Comparison of ENCODE assay signal across 8 cellular contexts in genomic region chr22:42995654-42996053, GRCh38. TPM values are rescaled to one million over a fixed set of nuclear protein-coding genes. Genes with fewer than 3 reads are reported as not detected.
DNase-seq lines count a peak whose midpoint lies in the region; ATAC-seq and TF ChIP-seq lines count a peak whose summit lies in the region.
"Not testable (repeated sequence)": the region's sequence is repeated elsewhere in the genome, so short reads cannot be mapped to it uniquely, and the experiment has no call there.

No MANE protein-coding gene starts in this region.

- not testable (repeated sequence) for H3K27me3 ChIP-seq in A673 (replicated peaks; ENCODE audit: insufficient read depth, low read depth, low read length, poor library complexity); Karpas-422 (ENCODE audit: low read length); adrenal gland; hepatocyte; muscle layer of colon (ENCODE audit: control insufficient read depth in 1 of 2, insufficient read depth in 2 of 2, low read length in 2 of 2); gastrocnemius medialis; thyroid gland

- not testable (repeated sequence) for BruUV-seq in A673 (replicated peaks; lab: Mats Ljungman, UMichigan)

- H4K20me1 ChIP-seq in Karpas-422 (ENCODE audit: insufficient read depth, low read depth, low read length): peaks cover 74% of the 10 kb centered on the region
- H4K20me1 ChIP-seq in hepatocyte (ENCODE audit: insufficient read depth, poor library complexity, severe bottlenecking): not testable (repeated sequence)

- WGBS in adrenal gland, 4 donors: 59 to 83% (median 71%) methylated on average over 7 of the region's 7 CpGs
- 63% methylated on average over 7 of the region's 7 CpGs for WGBS in hepatocyte (ENCODE audit: low lambda C conversion rate, missing lambda C conversion rate)
- 73 to 78% methylated on average over 7 of the region's 7 CpGs for WGBS in thyroid gland, 2 donors

- not testable (repeated sequence) for TF ChIP-seq POLR2A in adrenal gland (IDR thresholded peaks at IDR 0.05); gastrocnemius medialis (IDR thresholded peaks at IDR 0.05); thyroid gland (IDR thresholded peaks at IDR 0.05)

- intact Hi-C loops in A673 (cut with micrococcal nuclease; ENCODE audit: unreplicated experiment); adrenal gland (cut with DNase I); gastrocnemius medialis (cut with DNase I; ENCODE audit: low total_unique reads); thyroid gland (cut with DNase I): not testable (repeated sequence)
- intact Hi-C loops in dendritic cell treated with granulocyte-macrophage colony-stimulating factor and Interleukin-4, amounts not matched to agents 40 ng/mL and 50 ng/mL, for 4 days (cut with micrococcal nuclease): loop anchor here (1.0 to 10.0 kb wide), 2 partner anchors 19 to 89 kb away; partner anchors contain the start of gene TTLL1

- H3K27ac ChIP-seq in A673 (ENCODE audit: low read depth, low read length, poor library complexity, severe bottlenecking): peak overlapping the region; percentile 72
- H3K27ac ChIP-seq in Karpas-422 (ENCODE audit: low read length): not testable (repeated sequence)
- H3K27ac ChIP-seq in adrenal gland: peak overlapping the region; percentile 64 to 94 (median 82)
- H3K27ac ChIP-seq in hepatocyte: peak overlapping the region; percentile 94
- H3K27ac ChIP-seq in muscle layer of colon (ENCODE audit: low read depth, low read length): peak overlapping the region; percentile 99
- H3K27ac ChIP-seq in gastrocnemius medialis: peak overlapping the region; percentile 39 to 71 (median 55)
- peak overlapping the region; percentile 93 to 98 (median 98) for H3K27ac ChIP-seq in thyroid gland

- in situ Hi-C loops in gastrocnemius medialis (cut with MboI; ENCODE audit: low sequenced_read_pairs in 4 of 4): not testable (repeated sequence)

- H3K79me2 ChIP-seq in Karpas-422 (ENCODE audit: low read length): not testable (repeated sequence)
- peaks cover 89% of the 10 kb centered on the region for H3K79me2 ChIP-seq in hepatocyte

- not testable (repeated sequence) for TF ChIP-seq CTCF in A673 (conservative IDR thresholded peaks at IDR 0.05; ENCODE audit: low read depth, low read length); adrenal gland (IDR thresholded peaks at IDR 0.05); hepatocyte (IDR thresholded peaks at IDR 0.05; ENCODE audit: poor library complexity); gastrocnemius medialis (IDR thresholded peaks at IDR 0.05 in 4 of 5, conservative IDR thresholded peaks at IDR 0.05 in 1 of 5); thyroid gland (IDR thresholded peaks at IDR 0.05)

- peak overlapping the region; percentile 28 for H3K4me2 ChIP-seq in Karpas-422 (ENCODE audit: low read depth, low read length, poor library complexity, severe bottlenecking)
- H3K4me2 ChIP-seq in hepatocyte: peak overlapping the region; percentile 69

- H3K4me3 ChIP-seq in A673 (ENCODE audit: low read depth, low read length, poor library complexity, severe bottlenecking); Karpas-422 (ENCODE audit: low read length); adrenal gland; hepatocyte; gastrocnemius medialis; thyroid gland (replicated peaks in 1 of 3): not testable (repeated sequence)
- peak overlapping the region in 1 of 2 donors; percentile 63 for H3K4me3 ChIP-seq in muscle layer of colon (ENCODE audit: low read depth in 1 of 2, low read length in 2 of 2)

- H3K36me3 ChIP-seq in A673 (ENCODE audit: insufficient read depth, low read length, poor library complexity, severe bottlenecking); Karpas-422 (ENCODE audit: insufficient read depth, low read length); adrenal gland (replicated peaks in 1 of 2); hepatocyte (replicated peaks; ENCODE audit: insufficient read depth, low read depth); muscle layer of colon (ENCODE audit: insufficient read depth, low read length); gastrocnemius medialis; thyroid gland: not testable (repeated sequence)

- H3K9me3 Mint-ChIP-seq in dendritic cell treated with granulocyte-macrophage colony-stimulating factor and Interleukin-4, amounts not matched to agents 40 ng/mL and 50 ng/mL, for 4 days: not testable (repeated sequence)

- not testable (repeated sequence) for H3K9me2 ChIP-seq in Karpas-422 (replicated peaks; ENCODE audit: insufficient read depth, low read length); hepatocyte (replicated peaks; ENCODE audit: insufficient read depth)

- CTCF ChIA-PET in A673 (lab: Charles Lee): not testable (repeated sequence)

- not testable (repeated sequence) for H3K9me3 ChIP-seq in A673 (ENCODE audit: low read depth, low read length, poor library complexity, severe bottlenecking); Karpas-422 (ENCODE audit: low read length); adrenal gland (replicated peaks in 1 of 3); hepatocyte (ENCODE audit: low read depth); muscle layer of colon (ENCODE audit: low read length); gastrocnemius medialis; thyroid gland

- not testable (repeated sequence) for H2AFZ ChIP-seq in Karpas-422 (ENCODE audit: low read length); hepatocyte

- POLR2A ChIA-PET in A673 (lab: Charles Lee; ENCODE audit: low non-redundant PET): not testable (repeated sequence)

- peaks cover 18% of the 10 kb centered on the region for H3K4me1 ChIP-seq in A673 (ENCODE audit: insufficient read depth, low read length, poor library complexity, severe bottlenecking)
- H3K4me1 ChIP-seq in Karpas-422 (ENCODE audit: low read length): peaks cover 26% of the 10 kb centered on the region
- peaks cover 81 to 88% of the 10 kb centered on the region in 2 donors for H3K4me1 ChIP-seq in adrenal gland (replicated peaks in 1 of 2)
- peaks cover 57% of the 10 kb centered on the region for H3K4me1 ChIP-seq in hepatocyte (ENCODE audit: insufficient read depth)
- H3K4me1 ChIP-seq in muscle layer of colon (ENCODE audit: insufficient read depth, low read length): peaks cover 67% of the 10 kb centered on the region
- peaks cover 54 to 64% of the 10 kb centered on the region in 2 donors for H3K4me1 ChIP-seq in gastrocnemius medialis
- H3K4me1 ChIP-seq in thyroid gland: peaks cover 37 to 66% of the 10 kb centered on the region in 2 donors

- H3K36me3 Mint-ChIP-seq in dendritic cell treated with granulocyte-macrophage colony-stimulating factor and Interleukin-4, amounts not matched to agents 40 ng/mL and 50 ng/mL, for 4 days (ENCODE audit: low read depth): not testable (repeated sequence)

- ATAC-seq in gastrocnemius medialis: not testable (repeated sequence)

- DNase-seq in A673 (ENCODE audit: low spot score); Karpas-422; hepatocyte (ENCODE audit: low spot score); gastrocnemius medialis; thyroid gland: not testable (repeated sequence)
- peak in 2 of 7 donors; percentile 3 to 9 for DNase-seq in adrenal gland

- H3K4me3 Mint-ChIP-seq in dendritic cell treated with granulocyte-macrophage colony-stimulating factor and Interleukin-4, amounts not matched to agents 40 ng/mL and 50 ng/mL, for 4 days: peak overlapping the region; percentile 30

- not testable (repeated sequence) for H3K27me3 Mint-ChIP-seq in dendritic cell treated with granulocyte-macrophage colony-stimulating factor and Interleukin-4, amounts not matched to agents 40 ng/mL and 50 ng/mL, for 4 days

- peak overlapping the region; percentile 97 for H3K27ac Mint-ChIP-seq in dendritic cell treated with granulocyte-macrophage colony-stimulating factor and Interleukin-4, amounts not matched to agents 40 ng/mL and 50 ng/mL, for 4 days

- H3K4me1 Mint-ChIP-seq in dendritic cell treated with granulocyte-macrophage colony-stimulating factor and Interleukin-4, amounts not matched to agents 40 ng/mL and 50 ng/mL, for 4 days (ENCODE audit: low read depth): peaks cover 85% of the 10 kb centered on the region

- not testable (repeated sequence) for H3K9ac ChIP-seq in Karpas-422 (ENCODE audit: low read length); muscle layer of colon (ENCODE audit: low read length)

RNA-seq across cellular contexts. Expression of gene PACSIN2, which starts 19.3 kb away (rescaled TPM):
- total RNA-seq in A673 (2021) (51.8 and 57.2 TPM in 2 replicates), adrenal gland (100 to 1,000 TPM in 6 of 8 donors, 10 to 100 TPM in 2; 77.9 to 186 (median 128) TPM), hepatocyte (77.7 and 87.4 TPM in 2 replicates), gastrocnemius medialis (10 to 100 TPM; 37.3 to 45.9 (median 39.8) TPM), thyroid gland (10 to 100 TPM; 75.4 to 90.1 (median 87.9) TPM)
- 8.3 and 10.9 TPM in 2 replicates for total RNA-seq in Karpas-422 (2014; rRNA removed; shearing (Covaris generic); ENCODE audit: low replicate concordance)
- polyA plus RNA-seq in adrenal gland (100 to 1,000 TPM in 1 of 3 donors, 10 to 100 TPM in 2; 29.8 to 152 (median 36.5) TPM), hepatocyte (85.5 and 86.3 TPM in 2 replicates)
